In genomic region chr2:241730679-241731293, GRCh38 we compare ENCODE assay signal across 1 cellular context.
TF ChIP-seq lines count a peak whose summit lies in the region.

No MANE protein-coding gene starts in this region.

TF ChIP-seq in K562, 482 proteins besides CTCF, POLR2A, EP300 and RAD21 (continued from another document and continues in another):
- no peak for TF ChIP-seq ZBTB40 (IDR thresholded peaks at IDR 0.05)
- TF ChIP-seq ZBTB40 (CRISPR knock-in tag; IDR thresholded peaks at IDR 0.05): no peak
- TF ChIP-seq MEIS2 (IDR thresholded peaks at IDR 0.05; ENCODE audit: partially characterized antibody): peak; percentile 10
- peak; percentile 45; the same call in 1 of the 2 replicates for TF ChIP-seq NCOR1 (IDR thresholded peaks at IDR 0.05)
- TF ChIP-seq, protein P1, sequence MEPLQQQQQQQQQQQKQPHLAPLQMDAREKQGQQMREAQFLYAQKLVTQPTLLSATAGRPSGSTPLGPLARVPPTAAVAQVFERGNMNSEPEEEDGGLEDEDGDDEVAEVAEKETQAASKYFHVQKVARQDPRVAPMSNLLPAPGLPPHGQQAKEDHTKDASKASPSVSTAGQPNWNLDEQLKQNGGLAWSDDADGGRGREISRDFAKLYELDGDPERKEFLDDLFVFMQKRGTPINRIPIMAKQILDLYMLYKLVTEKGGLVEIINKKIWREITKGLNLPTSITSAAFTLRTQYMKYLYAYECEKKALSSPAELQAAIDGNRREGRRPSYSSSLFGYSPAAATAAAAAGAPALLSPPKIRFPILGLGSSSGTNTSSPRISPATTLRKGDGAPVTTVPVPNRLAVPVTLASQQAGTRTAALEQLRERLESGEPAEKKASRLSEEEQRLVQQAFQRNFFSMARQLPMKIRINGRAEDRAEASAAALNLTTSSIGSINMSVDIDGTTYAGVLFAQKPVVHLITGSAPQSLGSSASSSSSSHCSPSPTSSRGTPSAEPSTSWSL (CRISPR knock-in tag; IDR thresholded peaks at IDR 0.05; ENCODE audit: borderline replicate concordance): no peak
- TF ChIP-seq SMAD4 (CRISPR knock-in tag; conservative IDR thresholded peaks at IDR 0.05): peak; percentile 35
- TF ChIP-seq CCNT2 (IDR thresholded peaks at IDR 0.05; ENCODE audit: borderline replicate concordance, extremely low read depth, insufficient read length, low read depth, low read length): peak; percentile 39
- TF ChIP-seq SFPQ (IDR thresholded peaks at IDR 0.05; ENCODE audit: low read depth, low read length): no peak
- TF ChIP-seq MAZ (CRISPR knock-in tag; conservative IDR thresholded peaks at IDR 0.05 in 1 of 2, IDR thresholded peaks at IDR 0.05 in 1 of 2): no peak
- TF ChIP-seq, protein P2, sequence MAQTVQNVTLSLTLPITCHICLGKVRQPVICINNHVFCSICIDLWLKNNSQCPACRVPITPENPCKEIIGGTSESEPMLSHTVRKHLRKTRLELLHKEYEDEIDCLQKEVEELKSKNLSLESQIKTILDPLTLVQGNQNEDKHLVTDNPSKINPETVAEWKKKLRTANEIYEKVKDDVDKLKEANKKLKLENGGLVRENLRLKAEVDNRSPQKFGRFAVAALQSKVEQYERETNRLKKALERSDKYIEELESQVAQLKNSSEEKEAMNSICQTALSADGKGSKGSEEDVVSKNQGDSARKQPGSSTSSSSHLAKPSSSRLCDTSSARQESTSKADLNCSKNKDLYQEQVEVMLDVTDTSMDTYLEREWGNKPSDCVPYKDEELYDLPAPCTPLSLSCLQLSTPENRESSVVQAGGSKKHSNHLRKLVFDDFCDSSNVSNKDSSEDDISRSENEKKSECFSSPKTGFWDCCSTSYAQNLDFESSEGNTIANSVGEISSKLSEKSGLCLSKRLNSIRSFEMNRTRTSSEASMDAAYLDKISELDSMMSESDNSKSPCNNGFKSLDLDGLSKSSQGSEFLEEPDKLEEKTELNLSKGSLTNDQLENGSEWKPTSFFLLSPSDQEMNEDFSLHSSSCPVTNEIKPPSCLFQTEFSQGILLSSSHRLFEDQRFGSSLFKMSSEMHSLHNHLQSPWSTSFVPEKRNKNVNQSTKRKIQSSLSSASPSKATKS (CRISPR knock-in tag; IDR thresholded peaks at IDR 0.05): no peak
- TF ChIP-seq, protein P3, sequence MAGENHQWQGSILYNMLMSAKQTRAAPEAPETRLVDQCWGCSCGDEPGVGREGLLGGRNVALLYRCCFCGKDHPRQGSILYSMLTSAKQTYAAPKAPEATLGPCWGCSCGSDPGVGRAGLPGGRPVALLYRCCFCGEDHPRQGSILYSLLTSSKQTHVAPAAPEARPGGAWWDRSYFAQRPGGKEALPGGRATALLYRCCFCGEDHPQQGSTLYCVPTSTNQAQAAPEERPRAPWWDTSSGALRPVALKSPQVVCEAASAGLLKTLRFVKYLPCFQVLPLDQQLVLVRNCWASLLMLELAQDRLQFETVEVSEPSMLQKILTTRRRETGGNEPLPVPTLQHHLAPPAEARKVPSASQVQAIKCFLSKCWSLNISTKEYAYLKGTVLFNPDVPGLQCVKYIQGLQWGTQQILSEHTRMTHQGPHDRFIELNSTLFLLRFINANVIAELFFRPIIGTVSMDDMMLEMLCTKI (IDR thresholded peaks at IDR 0.05; ENCODE audit: partially characterized antibody): no peak
- TF ChIP-seq RFX5 (IDR thresholded peaks at IDR 0.05; ENCODE audit: low read depth, low read length): no peak
- TF ChIP-seq, protein P4, sequence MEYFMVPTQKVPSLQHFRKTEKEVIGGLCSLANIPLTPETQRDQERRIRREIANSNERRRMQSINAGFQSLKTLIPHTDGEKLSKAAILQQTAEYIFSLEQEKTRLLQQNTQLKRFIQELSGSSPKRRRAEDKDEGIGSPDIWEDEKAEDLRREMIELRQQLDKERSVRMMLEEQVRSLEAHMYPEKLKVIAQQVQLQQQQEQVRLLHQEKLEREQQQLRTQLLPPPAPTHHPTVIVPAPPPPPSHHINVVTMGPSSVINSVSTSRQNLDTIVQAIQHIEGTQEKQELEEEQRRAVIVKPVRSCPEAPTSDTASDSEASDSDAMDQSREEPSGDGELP (CRISPR knock-in tag; IDR thresholded peaks at IDR 0.05; ENCODE audit: borderline replicate concordance): no peak
- no peak for TF ChIP-seq ZNF282 (CRISPR knock-in tag; IDR thresholded peaks at IDR 0.05)
- peak; percentile 62 for TF ChIP-seq TEAD4 (IDR thresholded peaks at IDR 0.05; ENCODE audit: low read length)
- no peak for TF ChIP-seq TEAD4 (CRISPR knock-in tag; IDR thresholded peaks at IDR 0.05; ENCODE audit: borderline replicate concordance)
- TF ChIP-seq ARID1B (IDR thresholded peaks at IDR 0.05): peak; percentile 65
- no peak for TF ChIP-seq ZFP91 (CRISPR knock-in tag; IDR thresholded peaks at IDR 0.05)
- no peak for TF ChIP-seq SMARCA4 (IDR thresholded peaks at IDR 0.05)
- no peak for TF ChIP-seq PHF8 (IDR thresholded peaks at IDR 0.05; ENCODE audit: borderline replicate concordance, low read length)
- no peak for TF ChIP-seq POLR3G (IDR thresholded peaks at IDR 0.05; ENCODE audit: extremely low read depth, insufficient read length, insufficient replicate concordance)
- TF ChIP-seq PHB2 (IDR thresholded peaks at IDR 0.05; ENCODE audit: low read depth): no peak
- no peak for TF ChIP-seq ZNF318 (IDR thresholded peaks at IDR 0.05; ENCODE audit: borderline replicate concordance in 1 of 2, low read depth in 1 of 2)
